In the genomic region with DNA sequence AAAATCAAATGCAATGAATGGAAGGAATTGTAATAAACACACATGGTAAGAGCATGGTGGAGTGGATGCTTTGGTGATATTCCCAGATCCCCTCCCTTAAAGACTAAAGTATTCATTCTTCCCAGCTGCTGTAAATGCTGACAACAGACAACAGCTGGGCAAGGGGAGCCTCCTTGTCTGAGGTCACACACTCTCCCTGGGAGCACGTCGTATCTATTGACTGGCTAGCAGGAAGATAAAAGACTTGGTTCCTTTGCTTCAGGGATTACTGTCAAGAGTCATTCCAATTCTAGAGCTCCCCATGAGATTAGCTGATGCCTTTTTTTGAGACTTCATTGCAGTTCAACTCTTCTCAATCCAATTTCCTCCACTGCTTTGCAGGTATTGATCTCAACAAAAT, we compare ENCODE assay signal across 18 cellular contexts.
"Had no signal": no experiment of that assay in that cellular context is flagged by ENCODE, and none has a peak within 500 bp of the region (broad histone marks: within the 10 kb centered on the region; RNA-seq: fewer than 3 reads in every experiment).

No MANE protein-coding gene starts in this region.

- H3K4me3 ChIP-seq: adrenal gland, esophagus squamous epithelium, lung, prostate gland, right lobe of liver, spleen had no signal

- DNase-seq: activated CD4-positive, alpha-beta T cell treated with anti-CD3 and anti-CD28 coated beads for 48 hours; activated CD8-positive, alpha-beta T cell treated with anti-CD3 and anti-CD28 coated beads for 36 hours; activated effector memory CD4-positive, alpha-beta T cell treated with anti-CD3 and anti-CD28 coated beads, Interleukin-2, amount 50 U/mL, for 16 hours; activated T-cell treated with anti-CD3 and anti-CD28 coated beads, Interleukin-2, amount 50 U/mL, for 48 hours; adrenal gland; caudate nucleus; esophagus squamous epithelium; foreskin fibroblast; hypothalamus; left cardiac atrium; naive thymus-derived CD4-positive, alpha-beta T cell; occipital lobe; right lobe of liver; spleen; T-helper 17 cell had no signal

- H3K36me3 ChIP-seq: adrenal gland, esophagus squamous epithelium, prostate gland, right lobe of liver, spleen had no signal

- FAIRE-seq: colon had no signal

- H3K27me3 ChIP-seq: esophagus squamous epithelium, right lobe of liver, spleen had no signal
